ENCODE assay signal across 1 cellular context in the genomic region with DNA sequence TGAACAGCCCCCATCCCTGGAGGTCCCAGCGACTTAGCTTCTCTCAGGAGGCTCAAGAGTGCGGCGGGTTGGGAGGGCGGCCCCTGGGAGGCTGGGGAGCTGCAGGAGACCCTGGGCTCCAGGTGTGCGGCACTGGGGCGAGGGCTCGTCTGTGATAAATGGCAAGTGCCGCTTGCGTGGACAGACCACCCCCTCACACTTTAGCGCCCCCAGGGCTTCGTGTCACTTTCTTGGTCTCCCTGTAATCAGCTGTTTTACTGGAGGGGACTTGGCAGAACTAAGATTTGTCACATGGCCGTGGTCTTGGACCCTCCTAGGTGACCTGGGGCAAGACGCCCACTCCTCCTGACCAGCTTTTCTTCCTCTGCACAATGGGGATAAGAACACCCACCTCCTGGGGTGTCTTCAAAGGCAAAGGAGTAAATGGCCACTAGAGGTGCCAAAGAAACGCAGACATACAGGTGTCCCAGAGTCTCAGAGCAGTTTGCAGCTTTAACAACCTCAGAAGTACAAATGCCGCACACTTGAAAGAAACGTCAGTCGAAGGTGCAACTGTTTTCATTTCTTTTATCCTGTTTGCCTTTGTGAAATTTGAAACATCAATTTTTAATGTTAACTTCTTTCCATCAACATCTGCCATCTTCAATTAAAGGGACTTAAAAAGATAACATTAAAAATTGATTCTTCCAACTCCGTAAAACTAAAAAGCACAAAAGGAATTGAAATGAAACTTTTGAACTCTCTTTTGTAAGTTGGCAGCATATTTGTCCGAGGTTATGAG.
A peak's percentile ranks its signal among the peaks of the same experiment; 100 is the strongest.
TF ChIP-seq lines count a peak whose summit lies in the region.

No MANE protein-coding gene starts in this region.

TF ChIP-seq in HepG2, 621 proteins besides CTCF, POLR2A, EP300 and RAD21 (continued from another document):
- TF ChIP-seq, protein P1, sequence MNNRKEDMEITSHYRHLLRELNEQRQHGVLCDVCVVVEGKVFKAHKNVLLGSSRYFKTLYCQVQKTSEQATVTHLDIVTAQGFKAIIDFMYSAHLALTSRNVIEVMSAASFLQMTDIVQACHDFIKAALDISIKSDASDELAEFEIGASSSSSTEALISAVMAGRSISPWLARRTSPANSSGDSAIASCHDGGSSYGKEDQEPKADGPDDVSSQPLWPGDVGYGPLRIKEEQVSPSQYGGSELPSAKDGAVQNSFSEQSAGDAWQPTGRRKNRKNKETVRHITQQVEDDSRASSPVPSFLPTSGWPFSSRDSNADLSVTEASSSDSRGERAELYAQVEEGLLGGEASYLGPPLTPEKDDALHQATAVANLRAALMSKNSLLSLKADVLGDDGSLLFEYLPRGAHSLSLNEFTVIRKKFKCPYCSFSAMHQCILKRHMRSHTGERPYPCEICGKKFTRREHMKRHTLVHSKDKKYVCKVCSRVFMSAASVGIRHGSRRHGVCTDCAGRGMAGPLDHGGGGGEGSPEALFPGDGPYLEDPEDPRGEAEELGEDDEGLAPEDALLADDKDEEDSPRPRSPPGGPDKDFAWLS (CRISPR knock-in tag; IDR thresholded peaks at IDR 0.05; ENCODE audit: borderline replicate concordance) = no peak
- no peak for TF ChIP-seq ELF4 (CRISPR knock-in tag; IDR thresholded peaks at IDR 0.05; ENCODE audit: borderline replicate concordance)
- TF ChIP-seq ZNF598 (CRISPR knock-in tag; IDR thresholded peaks at IDR 0.05; ENCODE audit: borderline replicate concordance) = 0 out of 2 replicates have a peak, but pooled peaks have one; percentile 9
- TF ChIP-seq ATM (IDR thresholded peaks at IDR 0.05; ENCODE audit: borderline replicate concordance) = no peak
- no peak for TF ChIP-seq CHCHD3 (CRISPR knock-in tag; IDR thresholded peaks at IDR 0.05)
- 0 out of 2 replicates have a peak, but pooled peaks have one; percentile 18 for TF ChIP-seq ARHGAP35 (CRISPR knock-in tag; IDR thresholded peaks at IDR 0.05; ENCODE audit: borderline replicate concordance)
- TF ChIP-seq, protein P2, sequence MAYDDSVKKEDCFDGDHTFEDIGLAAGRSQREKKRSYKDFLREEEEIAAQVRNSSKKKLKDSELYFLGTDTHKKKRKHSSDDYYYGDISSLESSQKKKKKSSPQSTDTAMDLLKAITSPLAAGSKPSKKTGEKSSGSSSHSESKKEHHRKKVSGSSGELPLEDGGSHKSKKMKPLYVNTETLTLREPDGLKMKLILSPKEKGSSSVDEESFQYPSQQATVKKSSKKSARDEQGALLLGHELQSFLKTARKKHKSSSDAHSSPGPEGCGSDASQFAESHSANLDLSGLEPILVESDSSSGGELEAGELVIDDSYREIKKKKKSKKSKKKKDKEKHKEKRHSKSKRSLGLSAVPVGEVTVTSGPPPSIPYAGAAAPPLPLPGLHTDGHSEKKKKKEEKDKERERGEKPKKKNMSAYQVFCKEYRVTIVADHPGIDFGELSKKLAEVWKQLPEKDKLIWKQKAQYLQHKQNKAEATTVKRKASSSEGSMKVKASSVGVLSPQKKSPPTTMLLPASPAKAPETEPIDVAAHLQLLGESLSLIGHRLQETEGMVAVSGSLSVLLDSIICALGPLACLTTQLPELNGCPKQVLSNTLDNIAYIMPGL (CRISPR knock-in tag; IDR thresholded peaks at IDR 0.05; ENCODE audit: borderline replicate concordance in 1 of 2, low read depth in 1 of 2) = peak in 1 of 2 experiments; percentile 67; a peak in 3 of 4 replicates
- no peak for TF ChIP-seq SAFB2 (CRISPR knock-in tag; IDR thresholded peaks at IDR 0.05; ENCODE audit: borderline replicate concordance, low read depth)
- peak; percentile 77 for TF ChIP-seq AGO2 (optimal IDR thresholded peaks at IDR 0.05; ENCODE audit: low read depth, low read length)
- 0 out of 2 replicates have a peak, but pooled peaks have one; percentile 41 for TF ChIP-seq SMAD1 (CRISPR knock-in tag; IDR thresholded peaks at IDR 0.05; ENCODE audit: borderline replicate concordance, low read depth)
- TF ChIP-seq ASH2L (IDR thresholded peaks at IDR 0.05; ENCODE audit: insufficient read length, low read depth, low read length) = peak; percentile 9
- TF ChIP-seq, protein P3, sequence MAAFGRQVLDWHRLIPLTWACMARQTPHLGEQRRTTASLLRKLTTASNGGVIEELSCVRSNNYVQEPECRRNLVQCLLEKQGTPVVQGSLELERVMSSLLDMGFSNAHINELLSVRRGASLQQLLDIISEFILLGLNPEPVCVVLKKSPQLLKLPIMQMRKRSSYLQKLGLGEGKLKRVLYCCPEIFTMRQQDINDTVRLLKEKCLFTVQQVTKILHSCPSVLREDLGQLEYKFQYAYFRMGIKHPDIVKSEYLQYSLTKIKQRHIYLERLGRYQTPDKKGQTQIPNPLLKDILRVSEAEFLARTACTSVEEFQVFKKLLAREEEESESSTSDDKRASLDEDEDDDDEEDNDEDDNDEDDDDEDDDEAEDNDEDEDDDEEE (CRISPR knock-in tag; IDR thresholded peaks at IDR 0.05) = peak; percentile 49; the same call in 1 of the 2 replicates
- 0 out of 4 replicates have a peak, but pooled peaks of 1 of the 2 experiments have one; percentile 42 for TF ChIP-seq NR2F1 (CRISPR knock-in tag; IDR thresholded peaks at IDR 0.05)
- peak; percentile 0 for TF ChIP-seq XRCC5 (optimal IDR thresholded peaks at IDR 0.05; ENCODE audit: low read length)
